In the genomic region with DNA sequence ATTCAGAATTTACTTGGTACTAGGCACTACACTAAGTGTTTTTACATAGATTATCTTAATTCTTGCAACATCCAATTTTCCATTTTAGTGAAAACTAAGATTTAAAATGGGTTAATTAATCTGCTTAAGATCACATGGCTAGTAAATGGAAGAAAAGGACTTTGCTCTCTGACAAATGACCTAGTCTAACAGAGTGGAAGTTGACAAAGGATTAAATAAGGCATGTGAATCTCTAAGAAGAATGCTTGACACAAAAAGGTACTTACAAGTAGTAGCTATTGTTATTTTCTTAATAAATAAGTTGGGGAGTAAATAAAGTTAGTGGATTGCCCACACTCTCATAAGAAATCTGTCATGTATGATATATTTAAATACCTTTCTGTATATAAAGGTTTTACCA, we compare ENCODE assay signal across 24 cellular contexts.
DNase-seq lines count a peak whose midpoint lies in the region; TF ChIP-seq lines count a peak whose summit lies in the region.
"Had no signal": no experiment of that assay in that cellular context is flagged by ENCODE, and none has a peak within 500 bp of the region (broad histone marks: within the 10 kb centered on the region; RNA-seq: fewer than 3 reads in every experiment).

No MANE protein-coding gene starts in this region.

- H3K9me3 Mint-ChIP-seq in neural progenitor cell: no peaks in the 10 kb centered on the region

- H3K4me1 Mint-ChIP-seq in neural progenitor cell: peaks cover 13% of the 10 kb centered on the region
- H3K4me1 Mint-ChIP-seq: CD14-positive monocyte; CD4-positive, alpha-beta memory T cell; CD4-positive, CD25-positive, alpha-beta regulatory T cell; CD8-positive, alpha-beta memory T cell had no signal

- TF ChIP-seq CTCF in neural progenitor cell (IDR thresholded peaks at IDR 0.05): no peak
- no peak for TF ChIP-seq CTCF in stomach (IDR thresholded peaks at IDR 0.05)
- no peak for TF ChIP-seq CTCF in left ventricle myocardium inferior (IDR thresholded peaks at IDR 0.05; ENCODE audit: borderline replicate concordance)

- TF ChIP-seq EP300 in stomach (IDR thresholded peaks at IDR 0.05): no peak

- H3K4me3 ChIP-seq in neural progenitor cell (peak overlapping the region; percentile 8), stomach (no peak overlapping the region), left ventricle myocardium inferior (no peak overlapping the region)
- H3K4me3 ChIP-seq: BLaER1, GM12878 had no signal

- H3K4me2 ChIP-seq in neural progenitor cell: peak overlapping the region; percentile 66
- H3K4me2 ChIP-seq: BLaER1 had no signal

- H3K79me2 ChIP-seq in neural progenitor cell (ENCODE audit: low read depth): no peaks in the 10 kb centered on the region

- H3F3A ChIP-seq in neural progenitor cell (ENCODE audit: low read depth): no peaks in the 10 kb centered on the region

- H3K9ac ChIP-seq in neural progenitor cell: no peak overlapping the region
- H3K9ac ChIP-seq: BLaER1 had no signal

- H3K27ac Mint-ChIP-seq in neural progenitor cell: no peak overlapping the region
- H3K27ac Mint-ChIP-seq: CD14-positive monocyte; CD4-positive, CD25-positive, alpha-beta regulatory T cell; CD8-positive, alpha-beta memory T cell had no signal

- no peaks in the 10 kb centered on the region for H3K36me3 Mint-ChIP-seq in neural progenitor cell
- H3K36me3 Mint-ChIP-seq: CD14-positive monocyte; CD4-positive, alpha-beta memory T cell; CD4-positive, CD25-positive, alpha-beta regulatory T cell; CD8-positive, alpha-beta memory T cell had no signal

- intact Hi-C loops in stomach (cut with DNase I; ENCODE audit: low total_unique reads) (no loop called here), left ventricle myocardium inferior (cut with micrococcal nuclease) (no loop called here)

- H3K9me3 ChIP-seq in neural progenitor cell (ENCODE audit: low read depth): no peaks in the 10 kb centered on the region
- no peaks in the 10 kb centered on the region for H3K9me3 ChIP-seq in stomach
- no peaks in the 10 kb centered on the region for H3K9me3 ChIP-seq in left ventricle myocardium inferior (replicated peaks)
- H3K9me3 ChIP-seq: BE2C, BLaER1 had no signal

- H3K27ac ChIP-seq in neural progenitor cell: no peak overlapping the region
- no peak overlapping the region for H3K27ac ChIP-seq in stomach
- no peak overlapping the region for H3K27ac ChIP-seq in left ventricle myocardium inferior (replicated peaks)
- H3K27ac ChIP-seq: BLaER1 had no signal

- TF ChIP-seq POLR2A in stomach (IDR thresholded peaks at IDR 0.05): no peak

- H3K27me3 Mint-ChIP-seq in neural progenitor cell (ENCODE audit: insufficient read depth, low read depth): peaks cover 7% of the 10 kb centered on the region
- H3K27me3 Mint-ChIP-seq: CD4-positive, alpha-beta memory T cell; CD4-positive, CD25-positive, alpha-beta regulatory T cell; CD8-positive, alpha-beta memory T cell had no signal

- H3K36me3 ChIP-seq in neural progenitor cell (no peaks in the 10 kb centered on the region), stomach (no peaks in the 10 kb centered on the region), left ventricle myocardium inferior (no peaks in the 10 kb centered on the region)
- H3K36me3 ChIP-seq: BE2C, BLaER1 had no signal

- no peak overlapping the region for H2AFZ ChIP-seq in neural progenitor cell (replicated peaks)

- no peak overlapping the region for H3K4me3 Mint-ChIP-seq in neural progenitor cell
- H3K4me3 Mint-ChIP-seq: CD14-positive monocyte; CD4-positive, alpha-beta memory T cell; CD4-positive, CD25-positive, alpha-beta regulatory T cell; CD8-positive, alpha-beta memory T cell had no signal

- H3K27me3 ChIP-seq in neural progenitor cell (no peaks in the 10 kb centered on the region), stomach (no peaks in the 10 kb centered on the region), left ventricle myocardium inferior (ENCODE audit: low read depth) (no peaks in the 10 kb centered on the region)
- H3K27me3 ChIP-seq: BE2C, BLaER1 had no signal

- H3K4me1 ChIP-seq in neural progenitor cell (peaks cover 24% of the 10 kb centered on the region), stomach (no peaks in the 10 kb centered on the region), left ventricle myocardium inferior (no peaks in the 10 kb centered on the region)
- H3K4me1 ChIP-seq: BE2C, BLaER1 had no signal

- no peaks in the 10 kb centered on the region for H4K20me1 ChIP-seq in neural progenitor cell (ENCODE audit: low read depth)
- H4K20me1 ChIP-seq: BLaER1 had no signal

- peak; percentile 28 for DNase-seq in DMS53 treated with DMSO at 0.1 percent for 48 hours (lab: John Stamatoyannopoulos, UW; ENCODE audit: unreplicated experiment)
- peak; percentile 50 for DNase-seq in neural progenitor cell (ENCODE audit: low spot score)
- DNase-seq in renal cortical epithelial cell (ENCODE audit: low read depth): peak; percentile 1
- DNase-seq in epidermal melanocyte (ENCODE audit: insufficient read length, low spot score): no peak
- DNase-seq in NCI-H345 treated with DMSO at 0.1 percent for 48 hours (lab: John Stamatoyannopoulos, UW; ENCODE audit: unreplicated experiment): no peak
- DNase-seq in stomach: no peak
- no peak for DNase-seq in left ventricle myocardium inferior
- DNase-seq: 8988T; ACHN; BE2C; C1 segment of cervical spinal cord; CD4-positive, alpha-beta memory T cell; CD4-positive, CD25-positive, alpha-beta regulatory T cell; CD8-positive, alpha-beta memory T cell; COR-L47; DMS 273 treated with DMSO at 0.1 percent for 48 hours; DMS153; DMS79; DND-41; EL; GDM1 had no signal

Comparison
In these comparisons a context has a peak if more than half of its experiments do, and no peak if none do; other contexts are left out.
1. DNase-seq: peak in DMS53 treated with DMSO at 0.1 percent for 48 hours (single experiment), neural progenitor cell (single experiment) and renal cortical epithelial cell (single experiment); none in epidermal melanocyte (single experiment), NCI-H345 treated with DMSO at 0.1 percent for 48 hours (single experiment), stomach (single experiment) and left ventricle myocardium inferior (single experiment).